In genomic region chr14:95515523-95516517, GRCh38 we compare ENCODE assay signal across 8 cellular contexts. TPM values are rescaled to one million over a fixed set of nuclear protein-coding genes. Genes with fewer than 3 reads are reported as not detected.
DNase-seq lines count a peak whose midpoint lies in the region; ATAC-seq and TF ChIP-seq lines count a peak whose summit lies in the region.

No MANE protein-coding gene starts in this region.

- DNase-seq in AG04450 (ENCODE audit: low read depth, low spot score) (no peak), NCI-H524 treated with DMSO at 0.1 percent for 48 hours (lab: John Stamatoyannopoulos, UW) (peak; percentile 29), epithelial cell of proximal tubule (ENCODE audit: low read depth) (no peak)
- peak; percentile 51 for DNase-seq in activated CD8-positive, alpha-beta memory T cell treated with anti-CD3 and anti-CD28 coated beads, Interleukin-2, amount 50 U/mL, for 1 hour (ENCODE audit: extremely low read depth)
- DNase-seq in naive thymus-derived CD8-positive, alpha-beta T cell: peak; percentile 76 to 85 (median 79)
- peak; percentile 50 to 74 (median 72) for DNase-seq in stimulated activated naive CD4-positive, alpha-beta T cell (lab: John Stamatoyannopoulos, UW)

- no peaks in the 10 kb centered on the region for H3K9me3 Mint-ChIP-seq in naive thymus-derived CD8-positive, alpha-beta T cell

- H3K27ac ChIP-seq in AG04450 (ENCODE audit: low read depth, low read length): no peak overlapping the region

- peaks cover 0 to 7% (median 0%) of the 10 kb centered on the region in 3 donors for H3K36me3 Mint-ChIP-seq in naive thymus-derived CD8-positive, alpha-beta T cell

- no peaks in the 10 kb centered on the region for H3K9me3 ChIP-seq in AG04450 (ENCODE audit: control insufficient read depth, insufficient read depth, low read length)

- POLR2A ChIA-PET in AG04450 (lab: Yijun Ruan, JAX): interaction anchor here (0.8 to 1.4 kb wide), 4 partner anchors 11 to 55 kb away, joined by 3 to 9 read pairs (median 4); partner anchors contain the start of gene GLRX5
- POLR2A ChIA-PET in naive thymus-derived CD8-positive, alpha-beta T cell (lab: Charles Lee): interaction anchor here (0.7 to 16.9 kb wide), 12 partner anchors 9 to 73 kb away, joined by 3 to 398 read pairs (median 4); partner anchors contain the start of gene GLRX5

- TF ChIP-seq CTCF in AG04450 (IDR thresholded peaks at IDR 0.05; ENCODE audit: low read depth, low read length) (peak; percentile 37), epithelial cell of proximal tubule (conservative IDR thresholded peaks at IDR 0.05; ENCODE audit: low read depth, low read length) (peak; percentile 30)

- ATAC-seq in GM18861 (IDR thresholded peaks at IDR 0.05; ENCODE audit: unreplicated experiment) (peak; percentile 63), HG03066 (IDR thresholded peaks at IDR 0.05; ENCODE audit: low read depth, unreplicated experiment) (peak; percentile 77)
- ATAC-seq in naive thymus-derived CD8-positive, alpha-beta T cell: peak; percentile 81 to 93

- H3K4me1 Mint-ChIP-seq in naive thymus-derived CD8-positive, alpha-beta T cell: peaks cover 44 to 77% (median 75%) of the 10 kb centered on the region in 4 donors

- H3K27ac Mint-ChIP-seq in naive thymus-derived CD8-positive, alpha-beta T cell: peak overlapping the region; percentile 80 to 96 (median 91)

- H3K4me3 Mint-ChIP-seq in naive thymus-derived CD8-positive, alpha-beta T cell: peak overlapping the region; percentile 86 to 95 (median 88)

- CTCF ChIA-PET in AG04450 (lab: Charles Lee): interaction anchor here (0.6 to 2.8 kb wide), 5 partner anchors 11 to 83 kb away, joined by 3 to 29 read pairs (median 5); no protein-coding TSS in a partner anchor

- no peaks in the 10 kb centered on the region for H3K27me3 ChIP-seq in AG04450 (ENCODE audit: control insufficient read depth, insufficient read depth, low read length)

- peak overlapping the region; percentile 66 for H3K4me3 ChIP-seq in AG04450 (ENCODE audit: low read depth, low read length)
- peak overlapping the region; percentile 56 for H3K4me3 ChIP-seq in epithelial cell of proximal tubule (ENCODE audit: low read depth, low read length)

- no peaks in the 10 kb centered on the region for H3K27me3 Mint-ChIP-seq in naive thymus-derived CD8-positive, alpha-beta T cell

RNA-seq across cellular contexts. Expression of gene SYNE3, which starts 0.6 kb away (rescaled TPM):
- 4.2 and 4.4 TPM in 2 replicates for polyA plus RNA-seq in AG04450 (2011; rRNA removed)
- 9.8 and 9.9 TPM in 2 replicates for polyA minus RNA-seq in AG04450 (2011; rRNA and poly(A)+ RNA removed)
- total RNA-seq in epithelial cell of proximal tubule: 0.07 TPM in 1 of 2 replicates, not detected in the other
- total RNA-seq in naive thymus-derived CD8-positive, alpha-beta T cell: 10 to 100 TPM; 47.1 to 48.2 TPM
- 1 to 10 TPM; 2.4 to 4.6 (median 4.5) TPM for polyA plus RNA-seq in naive thymus-derived CD8-positive, alpha-beta T cell

RNA-seq across cellular contexts. Expression of gene GLRX5, which starts 19.0 kb away (rescaled TPM):
- 43.6 and 58.6 TPM in 2 replicates for polyA plus RNA-seq in AG04450 (2011; rRNA removed)
- 16.5 and 17.9 TPM in 2 replicates for polyA minus RNA-seq in AG04450 (2011; rRNA and poly(A)+ RNA removed)
- total RNA-seq in epithelial cell of proximal tubule: 51.4 and 94.1 TPM in 2 replicates
- total RNA-seq in naive thymus-derived CD8-positive, alpha-beta T cell: 10 to 100 TPM; 17.9 to 22.5 TPM
- 10 to 100 TPM; 61.6 to 87.6 (median 67.6) TPM for polyA plus RNA-seq in naive thymus-derived CD8-positive, alpha-beta T cell

Comparison
In these comparisons a context has a peak if more than half of its experiments do, and no peak if none do; other contexts are left out.
1. DNase-seq: peak in NCI-H524 treated with DMSO at 0.1 percent for 48 hours (single experiment), activated CD8-positive, alpha-beta memory T cell treated with anti-CD3 and anti-CD28 coated beads, Interleukin-2, amount 50 U/mL, for 1 hour (single experiment), naive thymus-derived CD8-positive, alpha-beta T cell (10 of 10) and stimulated activated naive CD4-positive, alpha-beta T cell (6 of 6); none in AG04450 (single experiment) and epithelial cell of proximal tubule (single experiment).
2. RNA of gene SYNE3, which starts 0.6 kb away (total RNA-seq): 47.1 to 48.2 TPM in naive thymus-derived CD8-positive, alpha-beta T cell; 0.07 TPM in epithelial cell of proximal tubule; every median in the first group is over 10 times any median in the second.
3. Peak in every context shown above with its lines, with median percentiles within 50 percentile points of each other: ATAC-seq.